In the genomic region with DNA sequence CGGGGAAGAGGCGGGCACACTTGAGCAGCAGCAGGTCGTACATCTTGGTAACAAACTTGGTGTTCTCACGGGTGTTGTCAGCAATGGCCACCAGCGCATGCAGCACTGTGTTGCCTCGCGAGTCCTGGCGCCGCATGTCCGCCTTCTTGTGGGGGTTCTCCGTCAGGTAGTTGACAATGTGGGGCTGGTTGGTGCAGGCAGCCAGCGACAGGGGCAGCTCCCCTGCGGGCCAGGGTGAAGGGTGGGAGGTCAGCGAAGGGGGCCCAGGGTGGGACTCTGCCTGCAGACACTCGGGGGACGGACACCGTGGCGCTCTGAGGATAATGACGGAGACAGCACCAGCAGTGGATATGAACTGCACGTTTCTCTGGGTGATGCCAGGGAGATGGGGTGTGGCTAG, we compare ENCODE assay signal across 7 cellular contexts. TPM values are rescaled to one million over a fixed set of nuclear protein-coding genes. Genes with fewer than 3 reads are reported as not detected.
"Had no signal": no experiment of that assay in that cellular context is flagged by ENCODE, and none has a peak within 500 bp of the region (broad histone marks: within the 10 kb centered on the region; RNA-seq: fewer than 3 reads in every experiment).

No MANE protein-coding gene starts in this region.

- H3K4me1 Mint-ChIP-seq: IgD-negative memory B cell had no signal

- FAIRE-seq: HepG2, HTR-8/SVneo, K562 had no signal

- H3K9ac ChIP-seq: KMS-11 had no signal

- H3K4me3 Mint-ChIP-seq: IgD-negative memory B cell had no signal

- H3K4me3 ChIP-seq: K562 had no signal

- H3K27ac ChIP-seq: HL-60, KMS-11 had no signal

- H3K9me3 Mint-ChIP-seq: IgD-negative memory B cell had no signal

- H3K4me2 ChIP-seq: KMS-11 had no signal

RNA-seq across cellular contexts. Expression of a gene that starts 34.5 kb away (rescaled TPM):
- total RNA-seq: HT-29, K562 had no signal
- polyA plus RNA-seq: IgD-negative memory B cell had no signal
